In the genomic region with DNA sequence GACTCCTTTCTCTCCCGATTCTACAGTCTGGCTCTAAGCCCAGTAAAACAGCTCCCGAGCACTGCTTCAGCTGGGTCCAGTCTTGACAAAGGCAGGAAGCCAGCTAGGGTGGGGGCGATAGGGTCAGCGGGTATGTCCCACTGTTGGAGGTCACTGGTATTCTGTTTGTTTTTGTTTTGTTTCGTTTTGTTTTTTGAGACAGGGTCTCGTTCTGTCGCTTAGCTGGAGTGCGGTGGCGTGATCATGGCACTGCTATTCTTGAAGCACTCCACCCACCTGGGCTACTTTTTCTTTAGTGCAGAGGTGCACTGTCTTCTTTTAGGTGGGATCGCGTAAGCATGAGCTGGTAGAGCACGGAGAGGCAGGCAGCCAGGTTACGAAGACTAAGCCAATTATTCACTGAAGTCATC, we compare ENCODE assay signal across 16 cellular contexts. TPM values are rescaled to one million over a fixed set of nuclear protein-coding genes. Genes with fewer than 3 reads are reported as not detected.
DNase-seq lines count a peak whose midpoint lies in the region; ATAC-seq and TF ChIP-seq lines count a peak whose summit lies in the region.
"Had no signal": no experiment of that assay in that cellular context is flagged by ENCODE, and none has a peak within 500 bp of the region (broad histone marks: within the 10 kb centered on the region; RNA-seq: fewer than 3 reads in every experiment).

No MANE protein-coding gene starts in this region.

- H3K79me1 ChIP-seq in mesendoderm (ENCODE audit: low read length), result no peaks in the 10 kb centered on the region

- no peak overlapping the region for H3K4me2 ChIP-seq in mesendoderm (ENCODE audit: low read length)

- 59 to 60% methylated on average over 13 of the region's 13 CpGs for WGBS in upper lobe of left lung, 2 donors
- no CpG with 5 or more reads among the region's 13 CpGs for WGBS in mesendoderm (ENCODE audit: extremely low coverage, insufficient coverage, low lambda C conversion rate)
- WGBS in sigmoid colon, 2 donors, result 82 to 83% methylated on average over 13 of the region's 13 CpGs

- ATAC-seq in Right ventricle myocardium inferior, result peak; percentile 26
- no peak for ATAC-seq in T-helper 17 cell
- no peak for ATAC-seq in upper lobe of left lung (ENCODE audit: low FRiP score in 2 of 2)
- ATAC-seq in HG03135 (IDR thresholded peaks at IDR 0.05; ENCODE audit: unreplicated experiment), result no peak
- ATAC-seq: activated T-helper 17 cell treated with anti-CD3 and anti-CD28 coated beads, Interleukin-2, amount 50 U/mL, for 72 hours had no signal

- H3K56ac ChIP-seq in mesendoderm (ENCODE audit: low read length), result no peak overlapping the region

- H3K27me3 ChIP-seq in right atrium auricular region, result no peaks in the 10 kb centered on the region
- no peaks in the 10 kb centered on the region for H3K27me3 ChIP-seq in upper lobe of left lung
- H3K27me3 ChIP-seq in mesendoderm (ENCODE audit: insufficient read depth, low read length, poor library complexity), result no peaks in the 10 kb centered on the region
- H3K27me3 ChIP-seq in sigmoid colon, result no peaks in the 10 kb centered on the region
- H3K27me3 ChIP-seq: ovary, thyroid gland had no signal

- peak overlapping the region in 1 of 2 donors; percentile 28 for H3K4me3 ChIP-seq in right atrium auricular region
- peak overlapping the region in 3 of 4 donors; percentile 10 to 25 (median 20) for H3K4me3 ChIP-seq in upper lobe of left lung
- no peak overlapping the region for H3K4me3 ChIP-seq in mesendoderm (ENCODE audit: low read length)
- H3K4me3 ChIP-seq in sigmoid colon, result no peak overlapping the region
- H3K4me3 ChIP-seq: ovary, thyroid gland had no signal

- intact Hi-C loops in Right ventricle myocardium inferior (cut with DNase I) (no loop called here), sigmoid colon (cut with DNase I) (loop anchor here (10.0 kb wide), 1 partner anchor 408 kb away; no protein-coding TSS in a partner anchor)

- H3K27ac ChIP-seq in right atrium auricular region (no peak overlapping the region), upper lobe of left lung (peak overlapping the region in 2 of 4 donors; percentile 41 to 50), mesendoderm (ENCODE audit: low read depth, low read length) (no peak overlapping the region), sigmoid colon (no peak overlapping the region)
- H3K27ac ChIP-seq: ovary, thyroid gland had no signal

- peaks cover 28% of the 10 kb centered on the region for H3K4me1 Mint-ChIP-seq in T-helper 17 cell
- H3K4me1 Mint-ChIP-seq: mesothelial cell of epicardium had no signal

- no peak overlapping the region for H3K23ac ChIP-seq in mesendoderm (ENCODE audit: low read length)

- H3K9me3 ChIP-seq in right atrium auricular region (no peaks in the 10 kb centered on the region), T-helper 17 cell (ENCODE audit: control insufficient read depth, low read length, poor library complexity, severe bottlenecking) (no peaks in the 10 kb centered on the region), upper lobe of left lung (no peaks in the 10 kb centered on the region), sigmoid colon (no peaks in the 10 kb centered on the region)
- H3K9me3 ChIP-seq: ovary, thyroid gland had no signal

- H3K36me3 Mint-ChIP-seq in T-helper 17 cell (ENCODE audit: low read depth), result no peaks in the 10 kb centered on the region
- H3K36me3 Mint-ChIP-seq: mesothelial cell of epicardium had no signal

- no peak overlapping the region for H3K9ac ChIP-seq in mesendoderm (ENCODE audit: low read length)

- no peak overlapping the region for H4K5ac ChIP-seq in mesendoderm (ENCODE audit: low read length)

- H3K36me3 ChIP-seq in right atrium auricular region (no peaks in the 10 kb centered on the region), upper lobe of left lung (peaks cover 0 to 4% (median 0%) of the 10 kb centered on the region in 4 donors), mesendoderm (ENCODE audit: control insufficient read depth, insufficient read depth, low read length) (peaks cover 1% of the 10 kb centered on the region), sigmoid colon (no peaks in the 10 kb centered on the region)
- H3K36me3 ChIP-seq: ovary had no signal

- no peak overlapping the region for H2AK5ac ChIP-seq in mesendoderm (ENCODE audit: low read length)

- no peak overlapping the region for H2BK120ac ChIP-seq in mesendoderm (ENCODE audit: low read depth, low read length)

- TF ChIP-seq CTCF in right atrium auricular region (IDR thresholded peaks at IDR 0.05), result no peak
- no peak for TF ChIP-seq CTCF in upper lobe of left lung (IDR thresholded peaks at IDR 0.05)
- TF ChIP-seq CTCF in sigmoid colon (IDR thresholded peaks at IDR 0.05), result no peak

- H3K4me3 Mint-ChIP-seq in T-helper 17 cell, result no peak overlapping the region
- H3K4me3 Mint-ChIP-seq: activated CD4-positive, alpha-beta T cell treated with anti-CD3 and anti-CD28 coated beads, Interleukin-2, amount 10 ng/mL, durations not matched to agents 24 days and 14 days; activated T-helper 17 cell treated with anti-CD3 and anti-CD28 coated beads, Interleukin-2, amount 50 U/mL, for 72 hours; mesothelial cell of epicardium had no signal

- H2BK5ac ChIP-seq in mesendoderm (ENCODE audit: low read length), result no peak overlapping the region

- H4K8ac ChIP-seq in mesendoderm (ENCODE audit: low read depth, low read length), result no peak overlapping the region

- H3K27me3 Mint-ChIP-seq in T-helper 17 cell, result no peaks in the 10 kb centered on the region
- H3K27me3 Mint-ChIP-seq: activated CD4-positive, alpha-beta T cell treated with anti-CD3 and anti-CD28 coated beads, Interleukin-2, amount 10 ng/mL, durations not matched to agents 24 days and 14 days; activated T-helper 17 cell treated with anti-CD3 and anti-CD28 coated beads, Interleukin-2, amount 50 U/mL, for 72 hours had no signal

- peak overlapping the region; percentile 74 for H3K27ac Mint-ChIP-seq in T-helper 17 cell
- H3K27ac Mint-ChIP-seq: activated CD4-positive, alpha-beta T cell treated with anti-CD3 and anti-CD28 coated beads, Interleukin-2, amount 10 ng/mL, durations not matched to agents 24 days and 14 days; mesothelial cell of epicardium had no signal

- H3K4ac ChIP-seq in mesendoderm (ENCODE audit: low read depth, low read length), result no peak overlapping the region

- H3K79me2 ChIP-seq in mesendoderm (ENCODE audit: control insufficient read depth, insufficient read depth, low read length), result no peaks in the 10 kb centered on the region

- TF ChIP-seq EP300 in upper lobe of left lung (IDR thresholded peaks at IDR 0.05), result no peak
- no peak for TF ChIP-seq EP300 in sigmoid colon (IDR thresholded peaks at IDR 0.05)

- no peak for TF ChIP-seq POLR2A in upper lobe of left lung (IDR thresholded peaks at IDR 0.05)
- no peak for TF ChIP-seq POLR2A in sigmoid colon (IDR thresholded peaks at IDR 0.05)

- DNase-seq in Right ventricle myocardium inferior (ENCODE audit: missing footprints) (no peak), right atrium auricular region (ENCODE audit: low spot score) (no peak), T-helper 17 cell (no peak), left kidney (ENCODE audit: low read depth, low spot score) (peak; percentile 15), upper lobe of left lung (no peak), mesendoderm (no peak), sigmoid colon (no peak)
- DNase-seq: activated CD4-positive, alpha-beta T cell treated with anti-CD3 and anti-CD28 coated beads, Interleukin-2, amount 10 ng/mL, durations not matched to agents 24 days and 14 days; aorta; dorsolateral prefrontal cortex; ovary; thyroid gland had no signal

- no peak overlapping the region for H3K18ac ChIP-seq in mesendoderm (ENCODE audit: low read length)

- no peak overlapping the region for H2BK15ac ChIP-seq in mesendoderm (replicated peaks; ENCODE audit: low read depth)

- peaks cover 0 to 10% of the 10 kb centered on the region in 2 donors for H3K4me1 ChIP-seq in right atrium auricular region
- H3K4me1 ChIP-seq in upper lobe of left lung, result peaks cover 0 to 14% (median 6%) of the 10 kb centered on the region in 4 donors
- H3K4me1 ChIP-seq in mesendoderm (ENCODE audit: control insufficient read depth, low read depth, low read length), result peaks cover 3% of the 10 kb centered on the region
- no peaks in the 10 kb centered on the region for H3K4me1 ChIP-seq in sigmoid colon

RNA-seq across cellular contexts. Expression of gene GCSAM, which starts 16.3 kb away (rescaled TPM):
- not detected for total RNA-seq in Right ventricle myocardium inferior
- under 1 TPM in 1 of 2 donors, not detected in 1; 0.12 TPM for total RNA-seq in right atrium auricular region
- total RNA-seq in T-helper 17 cell, result 10 to 100 TPM; 14.2 to 21.2 TPM
- total RNA-seq in upper lobe of left lung, result under 1 TPM in 4 of 6 donors, not detected in 2; 0.31 to 0.81 (median 0.52) TPM
- not detected for polyA plus RNA-seq in mesendoderm (2013, experiment 1 of 2)
- polyA plus RNA-seq in mesendoderm (2013, experiment 2 of 2), result not detected
- total RNA-seq in sigmoid colon, result not detected
- 1 to 10 TPM in 1 of 3 donors, under 1 TPM in 1, not detected in 1; 0.69 to 8.4 TPM for polyA plus RNA-seq in sigmoid colon
- total RNA-seq: M059J had no signal

RNA-seq across cellular contexts. Expression of gene C3orf52, which starts 30.6 kb away (rescaled TPM):
- total RNA-seq in Right ventricle myocardium inferior (1.8 TPM), right atrium auricular region (1 to 10 TPM; 1.5 to 1.8 TPM), T-helper 17 cell (1 to 10 TPM; 2.0 to 4.1 TPM), upper lobe of left lung (10 to 100 TPM; 17.1 to 74.6 (median 28.4) TPM), sigmoid colon (1 to 10 TPM in 2 of 4 donors, under 1 TPM in 2; 0.36 to 2.2 (median 1.3) TPM)
- 6.2 TPM for polyA plus RNA-seq in mesendoderm (2013, experiment 1 of 2)
- polyA plus RNA-seq in mesendoderm (2013, experiment 2 of 2), result 6.9 TPM
- 10 to 100 TPM; 10.2 to 17.4 (median 12.5) TPM for polyA plus RNA-seq in sigmoid colon

Comparison
In these comparisons a context has a peak if more than half of its experiments do, and no peak if none do; other contexts are left out.
1. H3K4me3 ChIP-seq: peak in upper lobe of left lung (3 of 4); none in mesendoderm (single experiment) and sigmoid colon (0 of 4).
2. RNA of gene GCSAM, which starts 16.3 kb away (total RNA-seq): 14.2 to 21.2 TPM in T-helper 17 cell; 0.31 to 0.81 TPM in upper lobe of left lung, 0.12 TPM in right atrium auricular region, not detected in Right ventricle myocardium inferior (single experiment) and not detected in sigmoid colon; every median in the first group is over 4 times any median in the second.